Comparison of ENCODE assay signal across 12 cellular contexts in genomic region chr4:104693601-104694201, GRCh38.
DNase-seq lines count a peak whose midpoint lies in the region; ATAC-seq, FAIRE-seq and TF ChIP-seq lines count a peak whose summit lies in the region.
"Had no signal": no experiment of that assay in that cellular context is flagged by ENCODE, and none has a peak within 500 bp of the region (broad histone marks: within the 10 kb centered on the region; RNA-seq: fewer than 3 reads in every experiment).

No MANE protein-coding gene starts in this region.

- intact Hi-C loops in Right ventricle myocardium inferior (cut with DNase I) = loop anchor here (2.0 kb wide), 1 partner anchor 165 kb away; no protein-coding TSS in a partner anchor

- H3K9me3 ChIP-seq in right atrium auricular region (no peaks in the 10 kb centered on the region), OCI-LY3 (ENCODE audit: insufficient read depth, low read length) (no peaks in the 10 kb centered on the region)
- H3K9me3 ChIP-seq: prostate gland had no signal

- FAIRE-seq in frontal cortex (lab: Jason Lieb, UNC) = no peak

- H4K20me1 ChIP-seq in OCI-LY3 (ENCODE audit: insufficient read depth, low read length) = no peaks in the 10 kb centered on the region

- ATAC-seq in Right ventricle myocardium inferior (no peak), HG03039 (IDR thresholded peaks at IDR 0.05; ENCODE audit: unreplicated experiment) (no peak)
- ATAC-seq: stimulated activated memory B cell treated with anti-CD40 and anti-IgM and Interleukin-4, amounts not matched to agents 10 μg/mL and 1 μg/mL and 100 μg/mL, for 72 hours had no signal

- TF ChIP-seq CTCF in right atrium auricular region (IDR thresholded peaks at IDR 0.05) (peak; percentile 17 to 41), OCI-LY3 (IDR thresholded peaks at IDR 0.05; ENCODE audit: low read depth, low read length) (peak; percentile 79), epithelial cell of esophagus (IDR thresholded peaks at IDR 0.05; ENCODE audit: insufficient read depth, low read depth, low read length, missing control alignments) (peak; percentile 57)

- H3K27ac ChIP-seq in right atrium auricular region (no peak overlapping the region), OCI-LY3 (ENCODE audit: low read length) (no peak overlapping the region)
- H3K27ac ChIP-seq: prostate gland had no signal

- H3K36me3 ChIP-seq in right atrium auricular region (no peaks in the 10 kb centered on the region), OCI-LY3 (replicated peaks; ENCODE audit: low read depth, low read length) (no peaks in the 10 kb centered on the region)
- H3K36me3 ChIP-seq: prostate gland had no signal

- DNase-seq in right atrium auricular region (ENCODE audit: low spot score) = no peak
- DNase-seq in Right ventricle myocardium inferior (ENCODE audit: missing footprints) = no peak
- DNase-seq in epithelial cell of esophagus (ENCODE audit: low read depth) = peak; percentile 52
- DNase-seq in activated effector memory CD4-positive, alpha-beta T cell treated with anti-CD3 and anti-CD28 coated beads, Interleukin-2, amount 50 U/mL, for 16 hours = no peak
- no peak for DNase-seq in cerebellum (ENCODE audit: low spot score)
- DNase-seq in frontal cortex (ENCODE audit: low spot score in 2 of 2) = no peak
- DNase-seq: central memory CD4-positive, alpha-beta T cell; NCI-H2227 treated with DMSO at 0.1 percent for 48 hours had no signal

- peak overlapping the region; percentile 63 for H2AFZ ChIP-seq in OCI-LY3 (ENCODE audit: low read depth, low read length)

- peak overlapping the region; percentile 52 for H3K4me2 ChIP-seq in OCI-LY3 (ENCODE audit: low read length)

- no peaks in the 10 kb centered on the region for H3K27me3 ChIP-seq in right atrium auricular region
- H3K27me3 ChIP-seq in OCI-LY3 (ENCODE audit: low read depth, low read length) = no peaks in the 10 kb centered on the region

- no peak overlapping the region for H3K9ac ChIP-seq in OCI-LY3 (ENCODE audit: low read length)

- H3K4me3 ChIP-seq in right atrium auricular region (no peak overlapping the region), OCI-LY3 (ENCODE audit: low read length) (peak overlapping the region; percentile 37; the same call in 1 of the 2 replicates), epithelial cell of esophagus (ENCODE audit: low read length) (no peak overlapping the region)
- H3K4me3 ChIP-seq: prostate gland had no signal

- no peaks in the 10 kb centered on the region for H3K79me2 ChIP-seq in OCI-LY3 (ENCODE audit: low read length)

- H3K4me1 ChIP-seq in right atrium auricular region = no peaks in the 10 kb centered on the region
- no peaks in the 10 kb centered on the region for H3K4me1 ChIP-seq in OCI-LY3 (ENCODE audit: low read length)
- H3K4me1 ChIP-seq: prostate gland had no signal

Comparison
In these comparisons a context has a peak if more than half of its experiments do, and no peak if none do; other contexts are left out.
1. CTCF ChIP-seq: peak in every context shown above with its lines; median percentile 79 in OCI-LY3; 57 in epithelial cell of esophagus; 29 in right atrium auricular region.